In genomic region chr2:106053116-106053515, GRCh38 we compare ENCODE assay signal across 14 cellular contexts.
DNase-seq lines count a peak whose midpoint lies in the region; ATAC-seq, FAIRE-seq and TF ChIP-seq lines count a peak whose summit lies in the region.
"Had no signal": no experiment of that assay in that cellular context is flagged by ENCODE, and none has a peak within 500 bp of the region (broad histone marks: within the 10 kb centered on the region; RNA-seq: fewer than 3 reads in every experiment).

No MANE protein-coding gene starts in this region.

- DNase-seq in CD4-positive, alpha-beta memory T cell: peak in 4 of 5 donors; percentile 31 to 39 (median 36)
- DNase-seq in HTR-8/SVneo (ENCODE audit: insufficient read length, low spot score): peak; percentile 71
- DNase-seq in activated naive CD8-positive, alpha-beta T cell treated with anti-CD3 and anti-CD28 coated beads, Interleukin-2, amount 50 U/mL, for 24 hours: no peak
- DNase-seq in kidney tubule cell (ENCODE audit: low spot score): peak; percentile 60
- DNase-seq in pancreas: no peak
- DNase-seq in cerebellar cortex (ENCODE audit: low spot score): no peak
- DNase-seq: activated CD8-positive, alpha-beta memory T cell treated with anti-CD3 and anti-CD28 coated beads, Interleukin-2, amount 50 U/mL, for 4 hours; effector CD8-positive, alpha-beta T cell; GF-D8; midbrain; NCI-H187 treated with DMSO at 0.1 percent for 48 hours; trophoblast cell had no signal

- H3K9me3 ChIP-seq in CD4-positive, alpha-beta memory T cell (ENCODE audit: control insufficient read depth in 1 of 2, low read length in 2 of 2): no peaks in the 10 kb centered on the region
- H3K9me3 ChIP-seq in pancreas: no peaks in the 10 kb centered on the region

- no peaks in the 10 kb centered on the region for H3K36me3 ChIP-seq in CD4-positive, alpha-beta memory T cell (ENCODE audit: insufficient read depth, low read length)
- no peaks in the 10 kb centered on the region for H3K36me3 ChIP-seq in pancreas

- intact Hi-C loops in CD4-positive, alpha-beta memory T cell (cut with micrococcal nuclease): loop anchor here (1.0 to 5.0 kb wide), 2 partner anchors 32 to 66 kb away; no protein-coding TSS in a partner anchor
- intact Hi-C loops in pancreas (cut with DNase I): no loop called here

- peaks cover 48 to 72% (median 63%) of the 10 kb centered on the region in 4 donors for H3K4me1 Mint-ChIP-seq in CD4-positive, alpha-beta memory T cell
- H3K4me1 Mint-ChIP-seq in activated naive CD8-positive, alpha-beta T cell treated with anti-CD3 and anti-CD28 coated beads, Interleukin-2, amount 50 U/mL, for 24 hours: peaks cover 61% of the 10 kb centered on the region

- no peaks in the 10 kb centered on the region for H3K27me3 ChIP-seq in CD4-positive, alpha-beta memory T cell (ENCODE audit: insufficient read depth, low read length)
- H3K27me3 ChIP-seq in pancreas: no peaks in the 10 kb centered on the region

- H3K9me3 Mint-ChIP-seq in CD4-positive, alpha-beta memory T cell: peaks cover 0 to 2% (median 0%) of the 10 kb centered on the region in 8 donors
- H3K9me3 Mint-ChIP-seq in activated naive CD8-positive, alpha-beta T cell treated with anti-CD3 and anti-CD28 coated beads, Interleukin-2, amount 50 U/mL, for 24 hours: no peaks in the 10 kb centered on the region

- no peaks in the 10 kb centered on the region for H3K27me3 Mint-ChIP-seq in CD4-positive, alpha-beta memory T cell
- H3K27me3 Mint-ChIP-seq in activated naive CD8-positive, alpha-beta T cell treated with anti-CD3 and anti-CD28 coated beads, Interleukin-2, amount 50 U/mL, for 24 hours: peaks cover 2% of the 10 kb centered on the region

- H3K36me3 Mint-ChIP-seq in CD4-positive, alpha-beta memory T cell: no peaks in the 10 kb centered on the region
- H3K36me3 Mint-ChIP-seq in activated naive CD8-positive, alpha-beta T cell treated with anti-CD3 and anti-CD28 coated beads, Interleukin-2, amount 50 U/mL, for 24 hours (ENCODE audit: low read depth): no peaks in the 10 kb centered on the region

- POLR2A ChIA-PET in CD4-positive, alpha-beta memory T cell (lab: Charles Lee; ENCODE audit: partially characterized antibody): interaction anchor here (1.0 to 2.6 kb wide), 5 partner anchors 9 to 124 kb away, joined by 3 to 12 read pairs (median 5); a partner anchor contains a TSS

- 73 to 79% methylated on average over 2 of the region's 2 CpGs for WGBS in pancreas, 2 donors

- FAIRE-seq in HTR-8/SVneo (lab: Jason Lieb, UNC): peak; percentile 44
- no peak for FAIRE-seq in pancreas (lab: Jason Lieb, UNC)

- H3K4me3 Mint-ChIP-seq in CD4-positive, alpha-beta memory T cell: peak overlapping the region; percentile 33 to 85 (median 71)
- no peak overlapping the region for H3K4me3 Mint-ChIP-seq in activated naive CD8-positive, alpha-beta T cell treated with anti-CD3 and anti-CD28 coated beads, Interleukin-2, amount 50 U/mL, for 24 hours

- peak overlapping the region in 4 of 7 donors; percentile 21 to 82 (median 71) for H3K27ac Mint-ChIP-seq in CD4-positive, alpha-beta memory T cell
- peak overlapping the region; percentile 53 for H3K27ac Mint-ChIP-seq in activated naive CD8-positive, alpha-beta T cell treated with anti-CD3 and anti-CD28 coated beads, Interleukin-2, amount 50 U/mL, for 24 hours

- H3K4me3 ChIP-seq in CD4-positive, alpha-beta memory T cell (ENCODE audit: low read length in 2 of 2): no peak overlapping the region
- H3K4me3 ChIP-seq in pancreas: no peak overlapping the region

- peak; percentile 35 for ATAC-seq in activated naive CD8-positive, alpha-beta T cell treated with anti-CD3 and anti-CD28 coated beads, Interleukin-2, amount 50 U/mL, for 24 hours
- ATAC-seq in HG03439 (IDR thresholded peaks at IDR 0.05; ENCODE audit: unreplicated experiment) (no peak), pancreas (no peak), GM21526 (IDR thresholded peaks at IDR 0.05; ENCODE audit: low FRiP score, unreplicated experiment) (no peak)

- peaks cover 65% of the 10 kb centered on the region for H3K4me1 ChIP-seq in CD4-positive, alpha-beta memory T cell (ENCODE audit: insufficient read depth, low read length)
- H3K4me1 ChIP-seq in pancreas: no peaks in the 10 kb centered on the region

- no peak overlapping the region for H3K27ac ChIP-seq in CD4-positive, alpha-beta memory T cell (ENCODE audit: low read depth, low read length)
- H3K27ac ChIP-seq in pancreas: no peak overlapping the region

- CTCF ChIA-PET in CD4-positive, alpha-beta memory T cell (lab: Charles Lee; ENCODE audit: partially characterized antibody): interaction anchor here (1.0 to 3.2 kb wide), 5 partner anchors 18 to 134 kb away, joined by 3 to 14 read pairs (median 5); no protein-coding TSS in a partner anchor

- TF ChIP-seq CTCF in pancreas (IDR thresholded peaks at IDR 0.05): no peak

Comparison
In these comparisons a context has a peak if more than half of its experiments do, and no peak if none do; other contexts are left out.
1. DNase-seq: peak in CD4-positive, alpha-beta memory T cell (4 of 5), HTR-8/SVneo (single experiment) and kidney tubule cell (single experiment); none in activated naive CD8-positive, alpha-beta T cell treated with anti-CD3 and anti-CD28 coated beads, Interleukin-2, amount 50 U/mL, for 24 hours (single experiment), pancreas (0 of 6) and cerebellar cortex (single experiment).